Comparison of ENCODE assay signal across 9 cellular contexts in genomic region chr14:87993485-87993809, GRCh38. TPM values are rescaled to one million over a fixed set of nuclear protein-coding genes. Genes with fewer than 3 reads are reported as not detected.
DNase-seq lines count a peak whose midpoint lies in the region; ATAC-seq lines count a peak whose summit lies in the region.
"Had no signal": no experiment of that assay in that cellular context is flagged by ENCODE, and none has a peak within 500 bp of the region (broad histone marks: within the 10 kb centered on the region; RNA-seq: fewer than 3 reads in every experiment).

No MANE protein-coding gene starts in this region.

- H3K36me3 Mint-ChIP-seq in activated CD4-positive, alpha-beta T cell treated with anti-CD3 and anti-CD28 coated beads for 36 hours (ENCODE audit: low read depth), result peaks cover 4% of the 10 kb centered on the region
- H3K36me3 Mint-ChIP-seq in activated CD8-positive, alpha-beta T cell treated with anti-CD3 and anti-CD28 coated beads, Interleukin-2, amount 10 ng/mL, durations not matched to agents 7 days and 5 days (ENCODE audit: low read depth), result peaks cover 16% of the 10 kb centered on the region

- no peaks in the 10 kb centered on the region for H3K27me3 Mint-ChIP-seq in activated CD4-positive, alpha-beta T cell treated with anti-CD3 and anti-CD28 coated beads for 36 hours
- no peaks in the 10 kb centered on the region for H3K27me3 Mint-ChIP-seq in activated CD8-positive, alpha-beta T cell treated with anti-CD3 and anti-CD28 coated beads, Interleukin-2, amount 10 ng/mL, durations not matched to agents 7 days and 5 days (ENCODE audit: low read depth)

- H3K36me3 ChIP-seq in iPS-18a (ENCODE audit: control insufficient read depth, low read depth, low read length), result no peaks in the 10 kb centered on the region

- no peak for ATAC-seq in activated CD4-positive, alpha-beta T cell treated with anti-CD3 and anti-CD28 coated beads for 36 hours
- ATAC-seq in activated CD8-positive, alpha-beta T cell treated with anti-CD3 and anti-CD28 coated beads, Interleukin-2, amount 10 ng/mL, durations not matched to agents 7 days and 5 days, result no peak
- ATAC-seq in HG02870 (IDR thresholded peaks at IDR 0.05; ENCODE audit: unreplicated experiment) (no peak), HG02970 (IDR thresholded peaks at IDR 0.05; ENCODE audit: low FRiP score, unreplicated experiment) (no peak)

- peak overlapping the region; percentile 80 for H3K9ac ChIP-seq in iPS-18a (ENCODE audit: low read length)

- POLR2A ChIA-PET in activated CD4-positive, alpha-beta T cell treated with anti-CD3 and anti-CD28 coated beads for 36 hours (lab: Charles Lee), result interaction anchor here (1.0 kb wide), 2 partner anchors 11 to 13 kb away, joined by 4 to 21 read pairs; partner anchors contain the start of gene GPR65
- POLR2A ChIA-PET in activated CD8-positive, alpha-beta T cell treated with anti-CD3 and anti-CD28 coated beads, Interleukin-2, amount 10 ng/mL, durations not matched to agents 7 days and 5 days (lab: Charles Lee), result interaction anchor here (0.7 to 5.3 kb wide), 10 partner anchors 9 to 563 kb away, joined by 3 to 161 read pairs (median 4); partner anchors contain the start of gene GPR65

- H3K4me1 Mint-ChIP-seq in activated CD4-positive, alpha-beta T cell treated with anti-CD3 and anti-CD28 coated beads for 36 hours, result peaks cover 59% of the 10 kb centered on the region
- peaks cover 61% of the 10 kb centered on the region for H3K4me1 Mint-ChIP-seq in activated CD8-positive, alpha-beta T cell treated with anti-CD3 and anti-CD28 coated beads, Interleukin-2, amount 10 ng/mL, durations not matched to agents 7 days and 5 days (ENCODE audit: low read depth)

- no peaks in the 10 kb centered on the region for H3K27me3 ChIP-seq in iPS-18a (ENCODE audit: control insufficient read depth, insufficient read depth, low read length)

- DNase-seq in activated CD4-positive, alpha-beta T cell treated with anti-CD3 and anti-CD28 coated beads for 36 hours, result no peak
- no peak for DNase-seq in activated CD4-positive, alpha-beta T cell treated with anti-CD3 and anti-CD28 coated beads, Interleukin-2, amount 50 U/mL, for 48 hours
- no peak for DNase-seq in activated CD8-positive, alpha-beta T cell treated with anti-CD3 and anti-CD28 coated beads, Interleukin-2, amount 10 ng/mL, durations not matched to agents 7 days and 5 days
- no peak for DNase-seq in stimulated activated CD4-positive, alpha-beta T cell treated with anti-CD3 and anti-CD28 coated beads, Interleukin-15, amount 100 ng/mL, for 24 hours
- DNase-seq: DND-41 had no signal

- H3K9me3 ChIP-seq in iPS-18a (ENCODE audit: control insufficient read depth, low read depth, low read length), result no peaks in the 10 kb centered on the region

- H3K27ac ChIP-seq in iPS-18a (ENCODE audit: low read length), result peak overlapping the region; percentile 28
- peak overlapping the region; percentile 99 for H3K27ac ChIP-seq in temporal lobe (ENCODE audit: low read depth, low read length)

- H3K4me3 Mint-ChIP-seq in activated CD4-positive, alpha-beta T cell treated with anti-CD3 and anti-CD28 coated beads for 36 hours, result peak overlapping the region; percentile 81
- peak overlapping the region; percentile 91 for H3K4me3 Mint-ChIP-seq in activated CD8-positive, alpha-beta T cell treated with anti-CD3 and anti-CD28 coated beads, Interleukin-2, amount 10 ng/mL, durations not matched to agents 7 days and 5 days

- CTCF ChIA-PET in activated CD4-positive, alpha-beta T cell treated with anti-CD3 and anti-CD28 coated beads for 36 hours (lab: Charles Lee), result interaction anchor here (0.7 to 4.1 kb wide), 5 partner anchors 9 to 48 kb away, joined by 4 to 26 read pairs (median 4); no protein-coding TSS in a partner anchor
- CTCF ChIA-PET in activated CD8-positive, alpha-beta T cell treated with anti-CD3 and anti-CD28 coated beads, Interleukin-2, amount 10 ng/mL, durations not matched to agents 7 days and 5 days (lab: Charles Lee), result interaction anchor here (0.9 to 5.0 kb wide), 9 partner anchors 9 to 175 kb away, joined by 3 to 43 read pairs (median 13); partner anchors contain the start of gene GPR65

- H3K9me3 Mint-ChIP-seq in activated CD4-positive, alpha-beta T cell treated with anti-CD3 and anti-CD28 coated beads for 36 hours (ENCODE audit: low read depth), result peaks cover 3% of the 10 kb centered on the region
- H3K9me3 Mint-ChIP-seq in activated CD8-positive, alpha-beta T cell treated with anti-CD3 and anti-CD28 coated beads, Interleukin-2, amount 10 ng/mL, durations not matched to agents 7 days and 5 days (ENCODE audit: insufficient read depth), result no peaks in the 10 kb centered on the region

- intact Hi-C loops in activated CD4-positive, alpha-beta T cell treated with anti-CD3 and anti-CD28 coated beads for 36 hours (cut with DNase I, micrococcal nuclease), result loop anchor here (1.0 to 10.0 kb wide), 5 partner anchors 13 to 799 kb away; partner anchors contain the start of genes EML5 (in 1 of the 2), SPATA7 (in 1 of the 2) and ZC3H14 (in 1 of the 2)

- H3K27ac Mint-ChIP-seq in activated CD4-positive, alpha-beta T cell treated with anti-CD3 and anti-CD28 coated beads for 36 hours, result peak overlapping the region; percentile 95
- H3K27ac Mint-ChIP-seq in activated CD8-positive, alpha-beta T cell treated with anti-CD3 and anti-CD28 coated beads, Interleukin-2, amount 10 ng/mL, durations not matched to agents 7 days and 5 days, result peak overlapping the region; percentile 93

- peak overlapping the region; percentile 74 for H3K4me3 ChIP-seq in iPS-18a (ENCODE audit: low read length)

- H3K4me1 ChIP-seq in iPS-18a (ENCODE audit: control insufficient read depth, low read depth, low read length), result peaks cover 7% of the 10 kb centered on the region

RNA-seq across cellular contexts. Expression of gene GALC, which starts 0.5 kb away (rescaled TPM):
- 10 to 100 TPM; 10.3 to 10.8 TPM for total RNA-seq in activated CD4-positive, alpha-beta T cell treated with anti-CD3 and anti-CD28 coated beads for 36 hours
- total RNA-seq in activated CD8-positive, alpha-beta T cell treated with anti-CD3 and anti-CD28 coated beads, Interleukin-2, amount 10 ng/mL, durations not matched to agents 7 days and 5 days, result 10 to 100 TPM; 15.6 to 17.0 TPM
- 30.5 TPM for total RNA-seq in temporal lobe

RNA-seq across cellular contexts. Expression of gene GPR65, which starts 11.5 kb away (rescaled TPM):
- 10 to 100 TPM; 13.7 to 14.0 TPM for total RNA-seq in activated CD4-positive, alpha-beta T cell treated with anti-CD3 and anti-CD28 coated beads for 36 hours
- total RNA-seq in activated CD8-positive, alpha-beta T cell treated with anti-CD3 and anti-CD28 coated beads, Interleukin-2, amount 10 ng/mL, durations not matched to agents 7 days and 5 days, result 10 to 100 TPM; 21.9 to 22.9 TPM
- total RNA-seq in temporal lobe, result under 0.01 TPM

Comparison
In these comparisons a context has a peak if more than half of its experiments do, and no peak if none do; other contexts are left out.
1. RNA of gene GPR65, which starts 11.5 kb away (total RNA-seq): 21.9 to 22.9 TPM in activated CD8-positive, alpha-beta T cell treated with anti-CD3 and anti-CD28 coated beads, Interleukin-2, amount 10 ng/mL, durations not matched to agents 7 days and 5 days and 13.7 to 14.0 TPM in activated CD4-positive, alpha-beta T cell treated with anti-CD3 and anti-CD28 coated beads for 36 hours; under 0.01 TPM in temporal lobe (single experiment); every median in the first group is over 10 times any median in the second.